1 cellular context compared by ENCODE assay signal in genomic region chr19:19404879-19405860, GRCh38.
TF ChIP-seq lines count a peak whose summit lies in the region.

Gene GATAD2A (plus strand): TSS chr19:19405675. CDS start chr19:19465346, 59,671 bp downstream.

TF ChIP-seq in HepG2, 621 proteins besides CTCF, POLR2A, EP300 and RAD21 (continued from another document and continues in another):
- TF ChIP-seq ZNF770 (CRISPR knock-in tag; IDR thresholded peaks at IDR 0.05), result peak; percentile 57
- TF ChIP-seq ASH2L (IDR thresholded peaks at IDR 0.05; ENCODE audit: insufficient read length, low read depth, low read length), result peak; percentile 74
- peak; percentile 32 for TF ChIP-seq STAG1 (CRISPR knock-in tag; IDR thresholded peaks at IDR 0.05)
- TF ChIP-seq LRRFIP1 (CRISPR knock-in tag; conservative IDR thresholded peaks at IDR 0.05), result no peak
- peak; percentile 91 for TF ChIP-seq BATF2 (CRISPR knock-in tag; IDR thresholded peaks at IDR 0.05)
- TF ChIP-seq CSRNP1 (CRISPR knock-in tag; IDR thresholded peaks at IDR 0.05), result peak; percentile 96
- TF ChIP-seq ZNF383 (CRISPR knock-in tag; IDR thresholded peaks at IDR 0.05; ENCODE audit: borderline replicate concordance), result 0 out of 2 replicates have a peak, but pooled peaks have one; percentile 66
- peak; percentile 98 for TF ChIP-seq CERS6 (CRISPR knock-in tag; IDR thresholded peaks at IDR 0.05)
- TF ChIP-seq SETDB1 (CRISPR knock-in tag; IDR thresholded peaks at IDR 0.05; ENCODE audit: borderline replicate concordance), result no peak
- peak; percentile 47; the same call in 1 of the 2 replicates for TF ChIP-seq ELF1 (CRISPR knock-in tag; IDR thresholded peaks at IDR 0.05)
- peak; percentile 74 to 88; a peak in 3 of 4 replicates for TF ChIP-seq KLF16 (CRISPR knock-in tag; IDR thresholded peaks at IDR 0.05)
- peak; percentile 40; the same call in 1 of the 2 replicates for TF ChIP-seq YEATS2 (CRISPR knock-in tag; IDR thresholded peaks at IDR 0.05; ENCODE audit: borderline replicate concordance)
- no peak for TF ChIP-seq ZNF562 (CRISPR knock-in tag; IDR thresholded peaks at IDR 0.05; ENCODE audit: borderline replicate concordance)
- TF ChIP-seq RAD51 (IDR thresholded peaks at IDR 0.05; ENCODE audit: borderline replicate concordance), result no peak
- TF ChIP-seq PRMT3 (CRISPR knock-in tag; IDR thresholded peaks at IDR 0.05; ENCODE audit: borderline replicate concordance, low read depth), result peak; percentile 68; the same call in 1 of the 2 replicates
- TF ChIP-seq ZNF224 (CRISPR knock-in tag; IDR thresholded peaks at IDR 0.05), result 0 out of 2 replicates have a peak, but pooled peaks have one; percentile 30
- peak; percentile 82; the same call in 1 of the 2 replicates for TF ChIP-seq ZNF276 (CRISPR knock-in tag; IDR thresholded peaks at IDR 0.05; ENCODE audit: low read depth)
- peak; percentile 26; the same call in 1 of the 2 replicates for TF ChIP-seq ZBTB39 (CRISPR knock-in tag; IDR thresholded peaks at IDR 0.05)
- peak; percentile 80; the same call in 1 of the 2 replicates for TF ChIP-seq RCOR2 (CRISPR knock-in tag; IDR thresholded peaks at IDR 0.05)
- TF ChIP-seq ZBTB26 (CRISPR knock-in tag; IDR thresholded peaks at IDR 0.05; ENCODE audit: borderline replicate concordance), result peak; percentile 82; the same call in 1 of the 2 replicates
- TF ChIP-seq ZNF280B (CRISPR knock-in tag; IDR thresholded peaks at IDR 0.05; ENCODE audit: borderline replicate concordance), result peak; percentile 96
- TF ChIP-seq ZNF142 (CRISPR knock-in tag; IDR thresholded peaks at IDR 0.05), result peak; percentile 97
- peak; percentile 53; the same call in 1 of the 2 replicates for TF ChIP-seq PHF21A (CRISPR knock-in tag; IDR thresholded peaks at IDR 0.05)
- peak; percentile 94 for TF ChIP-seq NRL (CRISPR knock-in tag; IDR thresholded peaks at IDR 0.05; ENCODE audit: borderline replicate concordance)
- no peak for TF ChIP-seq HNF4G (IDR thresholded peaks at IDR 0.05; ENCODE audit: borderline replicate concordance, low read depth, low read length)
- TF ChIP-seq HNF4G (CRISPR knock-in tag; IDR thresholded peaks at IDR 0.05; ENCODE audit: borderline replicate concordance, low read depth), result 0 out of 2 replicates have a peak, but pooled peaks have one; percentile 41
- TF ChIP-seq ZNF234 (CRISPR knock-in tag; conservative IDR thresholded peaks at IDR 0.05), result peak; percentile 75; the same call in 1 of the 2 replicates
- no peak for TF ChIP-seq PLRG1 (conservative IDR thresholded peaks at IDR 0.05)
- peak; percentile 50; the same call in 1 of the 2 replicates for TF ChIP-seq MIER3 (CRISPR knock-in tag; IDR thresholded peaks at IDR 0.05; ENCODE audit: borderline replicate concordance)
- TF ChIP-seq BRD4 (CRISPR knock-in tag; IDR thresholded peaks at IDR 0.05), result 0 out of 2 replicates have a peak, but pooled peaks have one; percentile 59
- TF ChIP-seq THYN1 (CRISPR knock-in tag; IDR thresholded peaks at IDR 0.05; ENCODE audit: borderline replicate concordance, low read depth), result peak; percentile 53; the same call in 1 of the 2 replicates
- TF ChIP-seq MED1 (CRISPR knock-in tag; IDR thresholded peaks at IDR 0.05), result peak; percentile 84
- TF ChIP-seq TBL1XR1 (IDR thresholded peaks at IDR 0.05; ENCODE audit: borderline replicate concordance, low read length, partially characterized antibody), result no peak
- peak; percentile 76; the same call in 1 of the 2 replicates for TF ChIP-seq ZNF430 (CRISPR knock-in tag; IDR thresholded peaks at IDR 0.05)
